8 cellular contexts compared by ENCODE assay signal in the genomic region with DNA sequence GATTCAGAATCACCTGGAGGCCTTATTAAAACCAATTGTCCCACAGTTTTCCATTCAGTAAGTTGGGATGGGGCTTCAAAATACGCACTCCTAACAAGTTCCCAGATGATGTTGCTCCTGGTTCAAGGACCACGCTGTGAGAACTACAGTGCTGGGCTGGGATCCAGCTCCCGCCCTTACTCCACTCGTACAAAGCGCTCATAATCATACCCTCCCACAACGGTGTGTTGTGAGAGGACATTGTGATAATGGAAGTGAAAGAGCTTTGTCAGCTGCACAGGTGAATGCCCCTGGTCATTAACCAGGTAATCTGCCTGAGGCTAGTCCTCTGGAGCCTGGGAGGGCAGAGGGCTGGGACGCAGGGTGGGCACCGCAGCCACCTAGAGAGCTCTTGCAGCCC. TPM values are rescaled to one million over a fixed set of nuclear protein-coding genes. Genes with fewer than 3 reads are reported as not detected.
A peak's percentile ranks its signal among the peaks of the same experiment; 100 is the strongest.
DNase-seq lines count a peak whose midpoint lies in the region; ATAC-seq, FAIRE-seq and TF ChIP-seq lines count a peak whose summit lies in the region.

No MANE protein-coding gene starts in this region.

- TF ChIP-seq EP300 in A549 (IDR thresholded peaks at IDR 0.05), result no peak

- no peak overlapping the region for H4K5ac ChIP-seq in mesendoderm (ENCODE audit: low read length)

- H3K79me2 ChIP-seq in MM.1S (ENCODE audit: low read length) (peaks cover 30% of the 10 kb centered on the region), mesendoderm (ENCODE audit: control insufficient read depth, insufficient read depth, low read length) (no peaks in the 10 kb centered on the region)

- no peak for TF ChIP-seq POLR2A in A549 (IDR thresholded peaks at IDR 0.05; ENCODE audit: low read length)

- TF ChIP-seq RAD21 in A549 (conservative IDR thresholded peaks at IDR 0.05 in 1 of 2, IDR thresholded peaks at IDR 0.05 in 1 of 2), result no peak

- H2BK15ac ChIP-seq in mesendoderm (replicated peaks; ENCODE audit: low read depth), result no peak overlapping the region

- FAIRE-seq in A549 (lab: Jason Lieb, UNC), result no peak

- ATAC-seq in A549 (no peak), HG02938 (IDR thresholded peaks at IDR 0.05; ENCODE audit: unreplicated experiment) (no peak)

- H3K79me1 ChIP-seq in mesendoderm (ENCODE audit: low read length), result no peaks in the 10 kb centered on the region

- no peak overlapping the region for H3K4ac ChIP-seq in mesendoderm (ENCODE audit: low read depth, low read length)

- H3K9ac ChIP-seq in MM.1S (ENCODE audit: low read length), result no peak overlapping the region
- H3K9ac ChIP-seq in mesendoderm (ENCODE audit: low read length), result peak overlapping the region; percentile 67

- H3F3A ChIP-seq in MM.1S (ENCODE audit: insufficient read depth, low read length), result peaks cover 20% of the 10 kb centered on the region

- no peak overlapping the region for H2AFZ ChIP-seq in MM.1S (ENCODE audit: low read length)

- H2AK5ac ChIP-seq in mesendoderm (ENCODE audit: low read length), result no peak overlapping the region

- no peaks in the 10 kb centered on the region for H3K9me3 ChIP-seq in A549
- H3K9me3 ChIP-seq in MM.1S (replicated peaks; ENCODE audit: insufficient read depth, low read length), result no peaks in the 10 kb centered on the region

- WGBS in A549 (ENCODE audit: missing lambda C conversion rate), result 94% methylated on average over 8 of the region's 8 CpGs
- no CpG with 5 or more reads among the region's 8 CpGs for WGBS in mesendoderm (ENCODE audit: extremely low coverage, insufficient coverage, low lambda C conversion rate)

- H3K27ac ChIP-seq in A549 (peak overlapping the region; percentile 81 to 84), MM.1S (ENCODE audit: low read length) (no peak overlapping the region), angular gyrus (ENCODE audit: low read depth, low read length) (peak overlapping the region; percentile 93), mesendoderm (ENCODE audit: low read depth, low read length) (no peak overlapping the region)

- H3K4me2 ChIP-seq in A549, result peak overlapping the region; percentile 95
- H3K4me2 ChIP-seq in MM.1S (ENCODE audit: low read depth, low read length), result peak overlapping the region; percentile 88; the same call in 1 of the 2 replicates
- H3K4me2 ChIP-seq in mesendoderm (ENCODE audit: low read length), result no peak overlapping the region

- POLR2A ChIA-PET in A549 (lab: Yijun Ruan, JAX), result interaction anchor here (0.9 to 1.5 kb wide), 2 partner anchors 30 to 43 kb away, joined by 3 to 4 read pairs; no protein-coding TSS in a partner anchor

- no peak for TF ChIP-seq CTCF in A549 (IDR thresholded peaks at IDR 0.05)
- no peak for TF ChIP-seq CTCF in MM.1S (IDR thresholded peaks at IDR 0.05; ENCODE audit: low read length)

- no peak overlapping the region for H3K18ac ChIP-seq in mesendoderm (ENCODE audit: low read length)

- H3K27me3 ChIP-seq in MM.1S (replicated peaks; ENCODE audit: insufficient read depth, low read length), result no peaks in the 10 kb centered on the region
- H3K27me3 ChIP-seq in mesendoderm (ENCODE audit: insufficient read depth, low read length, poor library complexity), result no peaks in the 10 kb centered on the region
- H3K27me3 ChIP-seq in H7 (ENCODE audit: control insufficient read depth, insufficient read depth, low read length), result peaks cover 14% of the 10 kb centered on the region

- H3K9me2 ChIP-seq in MM.1S (replicated peaks; ENCODE audit: insufficient read depth, low read length), result no peaks in the 10 kb centered on the region

- no peaks in the 10 kb centered on the region for H3K36me3 ChIP-seq in MM.1S (replicated peaks; ENCODE audit: insufficient read depth, low read length)
- no peaks in the 10 kb centered on the region for H3K36me3 ChIP-seq in mesendoderm (ENCODE audit: control insufficient read depth, insufficient read depth, low read length)
- no peaks in the 10 kb centered on the region for H3K36me3 ChIP-seq in H7 (replicated peaks; ENCODE audit: control insufficient read depth, insufficient read depth, low read length)

- H3K23ac ChIP-seq in mesendoderm (ENCODE audit: low read length), result no peak overlapping the region

- peaks cover 18% of the 10 kb centered on the region for H3K4me1 ChIP-seq in A549
- peaks cover 54% of the 10 kb centered on the region for H3K4me1 ChIP-seq in MM.1S (ENCODE audit: low read length)
- H3K4me1 ChIP-seq in mesendoderm (ENCODE audit: control insufficient read depth, low read depth, low read length), result peaks cover 3% of the 10 kb centered on the region

- H4K20me1 ChIP-seq in MM.1S (ENCODE audit: insufficient read depth, low read length), result no peaks in the 10 kb centered on the region

- CTCF ChIA-PET in A549 (lab: Yijun Ruan, JAX), result interaction anchor here (0.6 to 27.1 kb wide), 7 partner anchors 8 to 1890 kb away, joined by 3 to 865 read pairs (median 5); no protein-coding TSS in a partner anchor

- H3K4me3 ChIP-seq in A549 (no peak overlapping the region; the same call in 2 of the 3 replicates), MM.1S (ENCODE audit: low read length) (no peak overlapping the region), mesendoderm (ENCODE audit: low read length) (no peak overlapping the region), H7 (ENCODE audit: insufficient read depth, low read depth, low read length) (no peak overlapping the region)

- H2BK120ac ChIP-seq in mesendoderm (ENCODE audit: low read depth, low read length), result no peak overlapping the region

- DNase-seq in A549 (ENCODE audit: low read depth in 1 of 2, low spot score in 1 of 2) (no peak), MM.1S (peak; percentile 30), mesendoderm (no peak), NOMO-1 treated with DMSO at 0.1 percent for 48 hours (lab: John Stamatoyannopoulos, UW; ENCODE audit: unreplicated experiment) (no peak), H7 (no peak)
- no peak for DNase-seq in activated CD4-positive, alpha-beta T cell treated with anti-CD3 and anti-CD28 coated beads for 48 hours

- no peak overlapping the region for H2BK5ac ChIP-seq in mesendoderm (ENCODE audit: low read length)

- H4K8ac ChIP-seq in mesendoderm (ENCODE audit: low read depth, low read length), result no peak overlapping the region

- no peak overlapping the region for H3K56ac ChIP-seq in mesendoderm (ENCODE audit: low read length)

TF ChIP-seq in A549, 52 proteins besides CTCF, POLR2A, EP300 and RAD21:
- TF ChIP-seq, protein P1, sequence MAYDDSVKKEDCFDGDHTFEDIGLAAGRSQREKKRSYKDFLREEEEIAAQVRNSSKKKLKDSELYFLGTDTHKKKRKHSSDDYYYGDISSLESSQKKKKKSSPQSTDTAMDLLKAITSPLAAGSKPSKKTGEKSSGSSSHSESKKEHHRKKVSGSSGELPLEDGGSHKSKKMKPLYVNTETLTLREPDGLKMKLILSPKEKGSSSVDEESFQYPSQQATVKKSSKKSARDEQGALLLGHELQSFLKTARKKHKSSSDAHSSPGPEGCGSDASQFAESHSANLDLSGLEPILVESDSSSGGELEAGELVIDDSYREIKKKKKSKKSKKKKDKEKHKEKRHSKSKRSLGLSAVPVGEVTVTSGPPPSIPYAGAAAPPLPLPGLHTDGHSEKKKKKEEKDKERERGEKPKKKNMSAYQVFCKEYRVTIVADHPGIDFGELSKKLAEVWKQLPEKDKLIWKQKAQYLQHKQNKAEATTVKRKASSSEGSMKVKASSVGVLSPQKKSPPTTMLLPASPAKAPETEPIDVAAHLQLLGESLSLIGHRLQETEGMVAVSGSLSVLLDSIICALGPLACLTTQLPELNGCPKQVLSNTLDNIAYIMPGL (CRISPR knock-in tag; IDR thresholded peaks at IDR 0.05; ENCODE audit: borderline replicate concordance), result no peak
- no peak for TF ChIP-seq RCOR1 (IDR thresholded peaks at IDR 0.05; ENCODE audit: low read depth, low read length)
- TF ChIP-seq CHD4 (IDR thresholded peaks at IDR 0.05; ENCODE audit: borderline replicate concordance), result no peak
- TF ChIP-seq HOXB13 (CRISPR knock-in tag; IDR thresholded peaks at IDR 0.05; ENCODE audit: low read depth), result no peak
- TF ChIP-seq RFX5 (IDR thresholded peaks at IDR 0.05), result no peak
- TF ChIP-seq SMC3 (IDR thresholded peaks at IDR 0.05), result no peak
- no peak for TF ChIP-seq MAFK (IDR thresholded peaks at IDR 0.05; ENCODE audit: partially characterized antibody)
- no peak for TF ChIP-seq GATA3 (IDR thresholded peaks at IDR 0.05; ENCODE audit: borderline replicate concordance)
- TF ChIP-seq FOSB (CRISPR knock-in tag; IDR thresholded peaks at IDR 0.05), result no peak
- no peak for TF ChIP-seq CHD2 (IDR thresholded peaks at IDR 0.05; ENCODE audit: low read length, partially characterized antibody)
- TF ChIP-seq EHMT2 (IDR thresholded peaks at IDR 0.05; ENCODE audit: low read depth), result no peak
- TF ChIP-seq CBX2 (IDR thresholded peaks at IDR 0.05; ENCODE audit: borderline replicate concordance, low read depth), result no peak
- TF ChIP-seq, protein P2, sequence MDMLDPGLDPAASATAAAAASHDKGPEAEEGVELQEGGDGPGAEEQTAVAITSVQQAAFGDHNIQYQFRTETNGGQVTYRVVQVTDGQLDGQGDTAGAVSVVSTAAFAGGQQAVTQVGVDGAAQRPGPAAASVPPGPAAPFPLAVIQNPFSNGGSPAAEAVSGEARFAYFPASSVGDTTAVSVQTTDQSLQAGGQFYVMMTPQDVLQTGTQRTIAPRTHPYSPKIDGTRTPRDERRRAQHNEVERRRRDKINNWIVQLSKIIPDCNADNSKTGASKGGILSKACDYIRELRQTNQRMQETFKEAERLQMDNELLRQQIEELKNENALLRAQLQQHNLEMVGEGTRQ (IDR thresholded peaks at IDR 0.05), result no peak
- TF ChIP-seq TP53 (CRISPR knock-in tag; IDR thresholded peaks at IDR 0.05), result no peak
- no peak for TF ChIP-seq EHF (CRISPR knock-in tag; IDR thresholded peaks at IDR 0.05)

RNA-seq across cellular contexts. Expression of gene CD82, which starts 1.3 kb away (rescaled TPM):
- 3.0 and 3.2 TPM in 2 replicates for polyA plus RNA-seq in A549 (2011; rRNA removed)
- polyA plus RNA-seq in A549 (2012; cell fraction: cytosol; rRNA removed), result 1.9 and 2.7 TPM in 2 replicates
- polyA plus RNA-seq in A549 (2012; cell fraction: nucleus; rRNA removed), result 3.0 and 3.6 TPM in 2 replicates
- 2.8 to 3.8 TPM (median 3.4 TPM) in 3 replicates for polyA plus RNA-seq in A549 (2017; fragmentation: RNase III; extraction: RNeasy Plus Mini Kit Qiagen cat#74134 plus additional on column Dnase treatment)
- 3.8 and 3.9 TPM in 2 replicates for polyA minus RNA-seq in A549 (2011; rRNA and poly(A)+ RNA removed)
- 0.81 TPM for polyA plus RNA-seq in mesendoderm (2013, experiment 1 of 2)
- polyA plus RNA-seq in mesendoderm (2013, experiment 2 of 2), result 0.91 TPM
- total RNA-seq in H7 (2014; rRNA removed; shearing (Covaris generic)), result 1.3 and 2.5 TPM in 2 replicates

Comparison
In these comparisons a context has a peak if more than half of its experiments do, and no peak if none do; other contexts are left out.
1. H3K27ac ChIP-seq: peak in A549 (2 of 2) and angular gyrus (single experiment); none in MM.1S (single experiment) and mesendoderm (single experiment).